ENCODE assay signal across 8 cellular contexts in genomic region chr18:80171190-80171872, GRCh38.
DNase-seq lines count a peak whose midpoint lies in the region; ATAC-seq and TF ChIP-seq lines count a peak whose summit lies in the region.

No MANE protein-coding gene starts in this region.

- no peaks in the 10 kb centered on the region for H3K9me3 Mint-ChIP-seq in endothelial cell (ENCODE audit: unreplicated experiment)
- H3K9me3 Mint-ChIP-seq in natural killer cell, result no peaks in the 10 kb centered on the region

- no peak for TF ChIP-seq EP300 in transverse colon (IDR thresholded peaks at IDR 0.05; ENCODE audit: low read depth)

- H3K36me3 ChIP-seq in HAP-1 (replicated peaks) (no peaks in the 10 kb centered on the region), transverse colon (no peaks in the 10 kb centered on the region)

- no peak for TF ChIP-seq POLR2A in transverse colon (IDR thresholded peaks at IDR 0.05)

- H3K27ac Mint-ChIP-seq in endothelial cell (ENCODE audit: unreplicated experiment) (no peak overlapping the region), natural killer cell (peak overlapping the region in 1 of 2 donors; percentile 7)

- H3K4me3 Mint-ChIP-seq in endothelial cell (ENCODE audit: unreplicated experiment), result no peak overlapping the region
- no peak overlapping the region for H3K4me3 Mint-ChIP-seq in natural killer cell

- WGBS in transverse colon (ENCODE audit: low coverage in 1 of 2), 2 donors, result 35 to 36% methylated on average over 11 to 22 of the region's 22 CpGs

- DNase-seq in AG09319 (ENCODE audit: extremely low read depth, low read depth) (no peak), HAP-1 (ENCODE audit: low spot score in 2 of 2) (peak; percentile 28 to 84), endothelial cell (ENCODE audit: low spot score) (peak; percentile 71), natural killer cell (peak; percentile 43), transverse colon (peak; percentile 50), NCI-H2107 (lab: John Stamatoyannopoulos, UW) (no peak)
- peak; percentile 79 for DNase-seq in activated CD4-positive, alpha-beta T cell treated with anti-CD3 and anti-CD28 coated beads for 48 hours

- no peak overlapping the region for H3K27ac ChIP-seq in transverse colon

- H3K4me1 Mint-ChIP-seq in endothelial cell (ENCODE audit: unreplicated experiment), result no peaks in the 10 kb centered on the region
- H3K4me1 Mint-ChIP-seq in natural killer cell, result peaks cover 17 to 22% of the 10 kb centered on the region in 2 donors

- peaks cover 13% of the 10 kb centered on the region for H3K27me3 Mint-ChIP-seq in endothelial cell (ENCODE audit: unreplicated experiment)
- H3K27me3 Mint-ChIP-seq in natural killer cell (ENCODE audit: low read depth in 2 of 2), result peaks cover 11 to 12% of the 10 kb centered on the region in 2 donors

- intact Hi-C loops in natural killer cell (cut with micrococcal nuclease) (no loop called here), transverse colon (cut with DNase I; ENCODE audit: low total_unique reads) (no loop called here)

- TF ChIP-seq CTCF in AG09319 (IDR thresholded peaks at IDR 0.05; ENCODE audit: low read depth, low read length) (peak; percentile 73), endothelial cell (IDR thresholded peaks at IDR 0.05; ENCODE audit: unreplicated experiment) (peak; percentile 97), natural killer cell (IDR thresholded peaks at IDR 0.05) (peak; percentile 67), transverse colon (IDR thresholded peaks at IDR 0.05) (peak; percentile 67 to 84 (median 73))

- H3K36me3 Mint-ChIP-seq in endothelial cell (ENCODE audit: low read depth, unreplicated experiment), result no peaks in the 10 kb centered on the region
- no peaks in the 10 kb centered on the region for H3K36me3 Mint-ChIP-seq in natural killer cell

- H3K4me1 ChIP-seq in HAP-1, result peaks cover 3% of the 10 kb centered on the region
- H3K4me1 ChIP-seq in transverse colon, result peaks cover 0 to 8% (median 0%) of the 10 kb centered on the region in 4 donors

- ATAC-seq in natural killer cell, result no peak
- no peak for ATAC-seq in HG03442 (IDR thresholded peaks at IDR 0.05; ENCODE audit: unreplicated experiment)

- no peaks in the 10 kb centered on the region for H3K9me3 ChIP-seq in HAP-1
- no peaks in the 10 kb centered on the region for H3K9me3 ChIP-seq in transverse colon

- H3K27me3 ChIP-seq in HAP-1 (ENCODE audit: low read depth), result no peaks in the 10 kb centered on the region
- H3K27me3 ChIP-seq in transverse colon, result no peaks in the 10 kb centered on the region

- H3K4me3 ChIP-seq in HAP-1 (no peak overlapping the region), transverse colon (peak overlapping the region in 1 of 4 donors; percentile 6)

- in situ Hi-C loops in HAP-1 (cut with MboI; ENCODE audit: low sequenced_read_pairs) (no loop called here), transverse colon (cut with MboI; ENCODE audit: low pct_ligation_motif_present in 1 of 4, low pct_unique_long_range_greater_than_20kb in 1 of 4, low sequenced_read_pairs in 3 of 4) (no loop called here)

Comparison
In these comparisons a context has a peak if more than half of its experiments do, and no peak if none do; other contexts are left out.
1. DNase-seq: peak in HAP-1 (2 of 2), activated CD4-positive, alpha-beta T cell treated with anti-CD3 and anti-CD28 coated beads for 48 hours (single experiment), endothelial cell (single experiment), natural killer cell (single experiment) and transverse colon (single experiment); none in AG09319 (single experiment) and NCI-H2107 (single experiment).
2. Peak in every context shown above with its lines, with median percentiles within 50 percentile points of each other: CTCF ChIP-seq.